Comparison of ENCODE assay signal across 1 cellular context in the genomic region with DNA sequence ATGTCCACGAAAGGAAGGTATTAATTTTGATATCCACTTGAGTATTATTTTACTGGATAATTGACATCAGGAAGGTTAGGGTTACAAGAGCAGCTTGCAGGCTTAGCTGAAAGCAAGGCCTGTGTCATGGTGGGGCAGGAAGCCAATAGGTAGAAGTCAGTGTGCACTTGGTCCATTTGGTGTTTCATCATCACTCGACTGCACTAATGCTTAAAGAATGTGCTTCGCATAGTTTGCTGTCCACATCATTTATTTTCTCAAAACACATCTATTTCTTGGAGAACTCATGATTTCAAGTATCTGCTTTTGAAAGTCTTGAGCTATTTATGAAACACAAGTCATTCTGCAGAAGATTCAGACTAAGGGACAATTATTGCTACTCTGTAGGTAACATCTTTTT.
TF ChIP-seq lines count a peak whose summit lies in the region.

No MANE protein-coding gene starts in this region.

TF ChIP-seq in IMR-90, 13 proteins besides CTCF, POLR2A, EP300 and RAD21 (continued from another document):
- TF ChIP-seq CHD1 (IDR thresholded peaks at IDR 0.05; ENCODE audit: low read depth, low read length) = no peak
- TF ChIP-seq CEBPB (IDR thresholded peaks at IDR 0.05; ENCODE audit: low read depth, low read length) = peak; percentile 97
- peak; percentile 74 for TF ChIP-seq FOS (IDR thresholded peaks at IDR 0.05; ENCODE audit: low read depth, low read length)
- no peak for TF ChIP-seq MAFK (IDR thresholded peaks at IDR 0.05; ENCODE audit: low read depth, low read length)
